Comparison of ENCODE assay signal across 10 cellular contexts in genomic region chr6:15763827-15764226, GRCh38.
DNase-seq lines count a peak whose midpoint lies in the region; ATAC-seq and TF ChIP-seq lines count a peak whose summit lies in the region.
"Had no signal": no experiment of that assay in that cellular context is flagged by ENCODE, and none has a peak within 500 bp of the region (broad histone marks: within the 10 kb centered on the region; RNA-seq: fewer than 3 reads in every experiment).

No MANE protein-coding gene starts in this region.

- intact Hi-C loops in PC-3 (cut with micrococcal nuclease): no loop called here

- peaks cover 5% of the 10 kb centered on the region; the same call in 1 of the 2 replicates for H3K4me1 ChIP-seq in PC-3 (ENCODE audit: insufficient read depth, low read length)
- H3K4me1 ChIP-seq in fibroblast of lung (ENCODE audit: control insufficient read depth, extremely low read depth, insufficient read depth, low read length): no peaks in the 10 kb centered on the region
- H3K4me1 ChIP-seq in trophoblast cell (ENCODE audit: control insufficient read depth in 1 of 2, insufficient read depth in 2 of 2, low read length in 2 of 2): no peaks in the 10 kb centered on the region
- no peaks in the 10 kb centered on the region for H3K4me1 ChIP-seq in gastroesophageal sphincter

- H4K20me1 ChIP-seq in PC-3 (ENCODE audit: low read length): no peaks in the 10 kb centered on the region
- no peaks in the 10 kb centered on the region for H4K20me1 ChIP-seq in fibroblast of lung (ENCODE audit: control insufficient read depth, extremely low read depth, insufficient read depth, low read length)

- H3F3A ChIP-seq in PC-3 (ENCODE audit: low read length, unreplicated experiment): no peaks in the 10 kb centered on the region

- H3K4me2 ChIP-seq in PC-3 (ENCODE audit: low read length) (no peak overlapping the region), fibroblast of lung (ENCODE audit: extremely low read depth, insufficient read depth, low read length) (no peak overlapping the region), trophoblast cell (ENCODE audit: low read length) (no peak overlapping the region)

- no CpG with 5 or more reads among the region's 8 CpGs for WGBS in trophoblast cell (ENCODE audit: extremely low coverage, insufficient coverage, insufficient read length)
- WGBS in gastroesophageal sphincter (ENCODE audit: low coverage in 1 of 2), 2 donors: 28 to 44% methylated on average over 4 to 8 of the region's 8 CpGs

- CTCF ChIA-PET in PC-3 (lab: Charles Lee): no interaction called here

- no peak for TF ChIP-seq POLR2A in gastroesophageal sphincter (IDR thresholded peaks at IDR 0.05)

- no peak overlapping the region for H4K8ac ChIP-seq in trophoblast cell (ENCODE audit: low read depth, low read length)

- DNase-seq in ELR (ENCODE audit: low read depth) (peak; percentile 38), PC-3 (peak; percentile 17), fibroblast of lung (ENCODE audit: low read depth in 2 of 2) (peak; percentile 18 to 44), trophoblast cell (peak; percentile 2 to 14), cerebellar cortex (ENCODE audit: low spot score) (no peak), SKM-1 (lab: John Stamatoyannopoulos, UW; ENCODE audit: unreplicated experiment) (no peak)
- DNase-seq: NCI-H526 treated with DMSO at 0.1 percent for 48 hours had no signal

- TF ChIP-seq EP300 in gastroesophageal sphincter (IDR thresholded peaks at IDR 0.05): no peak

- H3K4me3 ChIP-seq in PC-3 (ENCODE audit: low read length): no peak overlapping the region
- no peak overlapping the region for H3K4me3 ChIP-seq in fibroblast of lung (replicated peaks in 1 of 4; ENCODE audit: control extremely low read depth in 1 of 4, insufficient read depth in 1 of 4, low read depth in 3 of 4, low read length in 4 of 4)
- no peak overlapping the region for H3K4me3 ChIP-seq in trophoblast cell (ENCODE audit: low read depth, low read length)
- H3K4me3 ChIP-seq in gastroesophageal sphincter: no peak overlapping the region
- H3K4me3 ChIP-seq: thoracic aorta had no signal

- H3K23ac ChIP-seq in trophoblast cell (ENCODE audit: low read length): no peak overlapping the region

- H2BK12ac ChIP-seq in trophoblast cell (ENCODE audit: low read length): no peak overlapping the region

- no peak overlapping the region for H2AK5ac ChIP-seq in trophoblast cell (ENCODE audit: low read length)

- H4K91ac ChIP-seq in trophoblast cell (ENCODE audit: low read depth, low read length): no peak overlapping the region

- no peaks in the 10 kb centered on the region for H3K9me2 ChIP-seq in PC-3 (replicated peaks; ENCODE audit: low read length)

- no peak overlapping the region for H2BK120ac ChIP-seq in trophoblast cell (ENCODE audit: insufficient read depth, low read length, poor library complexity)

- no peak for TF ChIP-seq CTCF in PC-3 (conservative IDR thresholded peaks at IDR 0.05; ENCODE audit: low read depth, low read length)
- no peak for TF ChIP-seq CTCF in fibroblast of lung (conservative IDR thresholded peaks at IDR 0.05 in 1 of 2, IDR thresholded peaks at IDR 0.05 in 1 of 2; ENCODE audit: low read depth in 1 of 2, low read length in 2 of 2)
- no peak for TF ChIP-seq CTCF in gastroesophageal sphincter (IDR thresholded peaks at IDR 0.05)

- no peak overlapping the region for H3K4ac ChIP-seq in trophoblast cell (ENCODE audit: low read depth, low read length)

- H3K9ac ChIP-seq in PC-3 (ENCODE audit: low read length): no peak overlapping the region
- no peak overlapping the region for H3K9ac ChIP-seq in fibroblast of lung (ENCODE audit: insufficient read depth, low read length)
- no peak overlapping the region for H3K9ac ChIP-seq in trophoblast cell (ENCODE audit: low read length)

- no peaks in the 10 kb centered on the region for H3K79me1 ChIP-seq in trophoblast cell (ENCODE audit: low read length)

- H3K18ac ChIP-seq in trophoblast cell (ENCODE audit: low read length): no peak overlapping the region

- H3K9me3 ChIP-seq in PC-3 (ENCODE audit: low read length) (no peaks in the 10 kb centered on the region), fibroblast of lung (ENCODE audit: control insufficient read depth, insufficient read depth, low read depth, low read length) (no peaks in the 10 kb centered on the region), trophoblast cell (ENCODE audit: insufficient read depth, low read depth, low read length) (no peaks in the 10 kb centered on the region), gastroesophageal sphincter (no peaks in the 10 kb centered on the region)
- H3K9me3 ChIP-seq: thoracic aorta had no signal

- H3K27me3 ChIP-seq in PC-3 (ENCODE audit: low read length): no peaks in the 10 kb centered on the region; the same call in 1 of the 2 replicates
- H3K27me3 ChIP-seq in fibroblast of lung (ENCODE audit: control insufficient read depth, insufficient read depth, low read length): no peaks in the 10 kb centered on the region
- no peaks in the 10 kb centered on the region for H3K27me3 ChIP-seq in trophoblast cell (ENCODE audit: insufficient read depth, low read length)
- H3K27me3 ChIP-seq in gastroesophageal sphincter: no peaks in the 10 kb centered on the region

- H3K79me2 ChIP-seq in PC-3 (ENCODE audit: low read length) (no peaks in the 10 kb centered on the region), fibroblast of lung (ENCODE audit: control insufficient read depth, insufficient read depth, low read length) (no peaks in the 10 kb centered on the region), trophoblast cell (ENCODE audit: control insufficient read depth, insufficient read depth, low read length, poor library complexity) (no peaks in the 10 kb centered on the region)

- no peak overlapping the region for H3K27ac ChIP-seq in PC-3 (ENCODE audit: low read length)
- no peak overlapping the region for H3K27ac ChIP-seq in fibroblast of lung (ENCODE audit: insufficient read depth, low read length)
- H3K27ac ChIP-seq in trophoblast cell (ENCODE audit: low read depth, low read length): no peak overlapping the region
- H3K27ac ChIP-seq in gastroesophageal sphincter: no peak overlapping the region
- H3K27ac ChIP-seq: thoracic aorta had no signal

- no peak overlapping the region for H3K14ac ChIP-seq in trophoblast cell (ENCODE audit: low read length)

- H3K36me3 ChIP-seq in PC-3 (ENCODE audit: low read depth, low read length): no peaks in the 10 kb centered on the region
- no peaks in the 10 kb centered on the region for H3K36me3 ChIP-seq in fibroblast of lung (ENCODE audit: control insufficient read depth, insufficient read depth, low read length)
- no peaks in the 10 kb centered on the region for H3K36me3 ChIP-seq in trophoblast cell (ENCODE audit: control insufficient read depth in 1 of 2, insufficient read depth in 2 of 2, low read length in 2 of 2)
- no peaks in the 10 kb centered on the region for H3K36me3 ChIP-seq in gastroesophageal sphincter
- H3K36me3 ChIP-seq: thoracic aorta had no signal

- BruUV-seq in PC-3 (replicated peaks; lab: Mats Ljungman, UMichigan): no TSS peak

- H2BK5ac ChIP-seq in trophoblast cell (ENCODE audit: low read depth, low read length, poor library complexity): no peak overlapping the region

- no peak overlapping the region for H4K12ac ChIP-seq in trophoblast cell (ENCODE audit: low read depth, low read length)

- H2AFZ ChIP-seq in PC-3 (ENCODE audit: low read length): no peak overlapping the region
- H2AFZ ChIP-seq in fibroblast of lung (ENCODE audit: low read length): no peak overlapping the region
- no peak overlapping the region for H2AFZ ChIP-seq in trophoblast cell (ENCODE audit: insufficient read depth, low read length, poor library complexity)

- ATAC-seq in PC-3 (no peak), gastroesophageal sphincter (no peak), HG03342 (IDR thresholded peaks at IDR 0.05; ENCODE audit: unreplicated experiment) (no peak)

- POLR2A ChIA-PET in PC-3 (lab: Charles Lee; ENCODE audit: unreplicated experiment): no interaction called here

Comparison
In these comparisons a context has a peak if more than half of its experiments do, and no peak if none do; other contexts are left out.
1. DNase-seq: peak in ELR (single experiment), PC-3 (single experiment), fibroblast of lung (2 of 2) and trophoblast cell (2 of 2); none in cerebellar cortex (single experiment) and SKM-1 (single experiment).